ENCODE assay signal across 8 cellular contexts in the genomic region with DNA sequence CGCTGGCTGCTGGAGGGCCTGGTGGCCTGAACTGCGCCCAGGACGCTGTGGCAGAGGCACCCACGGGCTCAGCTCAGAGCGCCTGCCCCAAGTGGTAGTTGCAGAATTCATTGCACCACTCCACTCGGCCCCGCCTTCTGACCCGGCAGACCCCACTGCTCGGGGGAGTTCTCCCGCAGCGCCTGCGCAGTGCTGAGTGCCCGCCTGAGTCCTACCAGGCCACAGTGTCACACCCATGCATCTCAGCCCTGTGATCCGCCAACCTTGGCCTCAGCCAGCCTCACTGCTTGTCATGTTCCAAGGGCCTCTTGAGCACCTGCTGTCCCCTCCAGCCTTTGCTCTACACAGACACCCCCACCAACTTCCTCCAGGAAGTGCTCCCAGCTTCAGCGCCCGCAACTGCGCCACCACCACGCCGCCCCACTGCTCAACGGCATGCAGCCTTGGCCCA. TPM values are rescaled to one million over a fixed set of nuclear protein-coding genes. Genes with fewer than 3 reads are reported as not detected.
A peak's percentile ranks its signal among the peaks of the same experiment; 100 is the strongest.
DNase-seq lines count a peak whose midpoint lies in the region; ATAC-seq, FAIRE-seq and TF ChIP-seq lines count a peak whose summit lies in the region.

No MANE protein-coding gene starts in this region.

- H3K4me1 ChIP-seq in neutrophil (ENCODE audit: control insufficient read depth in 1 of 2, insufficient read depth in 1 of 2, low read depth in 1 of 2, low read length in 1 of 2): peaks cover 10 to 15% of the 10 kb centered on the region in 2 experiments

- H3K27me3 ChIP-seq in neutrophil: no peaks in the 10 kb centered on the region

- DNase-seq in CD1c-positive myeloid dendritic cell (ENCODE audit: extremely low spot score) (peak; percentile 68), activated T-cell treated with anti-CD3 and anti-CD28 coated beads for 4 hours (peak; percentile 10), lower leg skin (ENCODE audit: low spot score in 2 of 2) (no peak), HTR-8/SVneo (ENCODE audit: insufficient read length, low spot score) (no peak), A172 (ENCODE audit: low spot score) (no peak)

- H3K9me3 ChIP-seq in KOPT-K1 (ENCODE audit: insufficient read depth, low read length, poor library complexity, severe bottlenecking): no peaks in the 10 kb centered on the region
- no peaks in the 10 kb centered on the region for H3K9me3 ChIP-seq in neutrophil

- no peak for FAIRE-seq in HTR-8/SVneo (lab: Jason Lieb, UNC)

- TF ChIP-seq CTCF in neutrophil (IDR thresholded peaks at IDR 0.05): no peak
- no peak for TF ChIP-seq CTCF in lower leg skin (IDR thresholded peaks at IDR 0.05)

- intact Hi-C loops in lower leg skin (cut with DNase I; ENCODE audit: low total_unique reads): no loop called here

- no peak for TF ChIP-seq POLR2A in lower leg skin (IDR thresholded peaks at IDR 0.05)

- 62 to 73% methylated on average over 19 to 20 of the region's 20 CpGs for WGBS in lower leg skin, 2 donors

- H3K4me3 ChIP-seq in neutrophil (ENCODE audit: low read depth in 1 of 2, low read length in 1 of 2): peak overlapping the region; percentile 35 to 47
- no peak overlapping the region for H3K4me3 ChIP-seq in lower leg skin (ENCODE audit: low read depth, poor library complexity, severe bottlenecking)

- H3K36me3 ChIP-seq in KOPT-K1 (ENCODE audit: insufficient read depth, low read length) (peaks cover 36% of the 10 kb centered on the region), neutrophil (no peaks in the 10 kb centered on the region)

- no peak for ATAC-seq in HG02642 (IDR thresholded peaks at IDR 0.05; ENCODE audit: poor library complexity, unreplicated experiment)

- H3K27ac ChIP-seq in KOPT-K1 (ENCODE audit: low read depth, low read length, poor library complexity, severe bottlenecking): peak overlapping the region; percentile 70
- H3K27ac ChIP-seq in neutrophil: no peak overlapping the region

RNA-seq across cellular contexts. Expression of gene DEGS2, which starts 12.2 kb away (rescaled TPM):
- total RNA-seq in lower leg skin: 100 to 1,000 TPM; 136 to 185 (median 164) TPM
- total RNA-seq in A172 (2014; rRNA removed; shearing (Covaris generic)): not detected in 2 replicates

Comparison
In these comparisons a context has a peak if more than half of its experiments do, and no peak if none do; other contexts are left out.
1. DNase-seq: peak in CD1c-positive myeloid dendritic cell (single experiment) and activated T-cell treated with anti-CD3 and anti-CD28 coated beads for 4 hours (single experiment); none in lower leg skin (0 of 2), HTR-8/SVneo (single experiment) and A172 (single experiment).
2. RNA of gene DEGS2, which starts 12.2 kb away (total RNA-seq): 136 to 185 TPM in lower leg skin; not detected in A172; every median in the first group is over 100 times any median in the second.